26 cellular contexts compared by ENCODE assay signal in the genomic region with DNA sequence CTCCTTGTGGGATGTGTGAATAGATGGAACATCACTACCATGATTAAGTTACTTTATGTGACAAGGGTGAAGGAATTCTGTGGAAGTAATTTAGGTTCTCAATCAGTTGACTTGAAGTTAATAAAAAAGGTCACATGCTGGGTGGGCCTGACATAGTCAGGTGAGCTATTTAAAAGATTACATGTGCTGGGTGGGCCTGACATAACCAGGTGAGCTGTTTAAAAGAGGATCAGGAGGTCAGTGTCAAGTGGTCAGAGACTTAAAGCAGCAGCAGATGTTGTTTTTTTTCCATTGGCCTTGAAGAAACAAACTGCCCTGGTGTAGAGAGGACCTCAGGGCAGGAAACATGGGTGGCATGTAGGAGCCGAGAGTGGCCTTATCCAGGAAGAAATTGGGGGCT. TPM values are rescaled to one million over a fixed set of nuclear protein-coding genes. Genes with fewer than 3 reads are reported as not detected.
DNase-seq lines count a peak whose midpoint lies in the region; ATAC-seq, FAIRE-seq and TF ChIP-seq lines count a peak whose summit lies in the region.
"Had no signal": no experiment of that assay in that cellular context is flagged by ENCODE, and none has a peak within 500 bp of the region (broad histone marks: within the 10 kb centered on the region; RNA-seq: fewer than 3 reads in every experiment).

No MANE protein-coding gene starts in this region.

- BruUV-seq in K562 (replicated peaks; lab: Mats Ljungman, UMichigan) = no TSS peak

- FAIRE-seq in K562 (lab: Jason Lieb, UNC) = no peak
- no peak for FAIRE-seq in keratinocyte (lab: Jason Lieb, UNC)
- FAIRE-seq: A549, D721Med, GM12878, GM19239 had no signal

- H4K20me1 ChIP-seq in K562 (replicated peaks; ENCODE audit: control insufficient read depth, insufficient read depth, low read length) (no peaks in the 10 kb centered on the region), keratinocyte (ENCODE audit: control insufficient read depth, extremely low read depth, insufficient read depth, low read length) (no peaks in the 10 kb centered on the region)

- no peaks in the 10 kb centered on the region for H3K79me2 ChIP-seq in K562 (ENCODE audit: control insufficient read depth, insufficient read depth, low read length)
- no peaks in the 10 kb centered on the region for H3K79me2 ChIP-seq in keratinocyte (ENCODE audit: control insufficient read depth, insufficient read depth, low read length)

- H3K4me3 ChIP-seq in HEK293 (ENCODE audit: low read depth, low read length) = no peak overlapping the region
- H3K4me3 ChIP-seq in K562 = no peak overlapping the region
- H3K4me3 ChIP-seq in keratinocyte (ENCODE audit: control insufficient read depth in 2 of 3, extremely low read depth in 1 of 3, insufficient read depth in 2 of 3, low read depth in 1 of 3, low read length in 3 of 3) = no peak overlapping the region
- H3K4me3 ChIP-seq in spleen = peak overlapping the region in 5 of 8 donors; percentile 5 to 60 (median 39)
- H3K4me3 ChIP-seq: A549, GM12878, GM23338 had no signal

- H3K9ac ChIP-seq in K562 (ENCODE audit: insufficient read depth in 1 of 2, low read depth in 2 of 2, low read length in 2 of 2) (no peak overlapping the region), keratinocyte (ENCODE audit: control insufficient read depth, extremely low read depth, insufficient read depth, low read length) (no peak overlapping the region)

- H3K4me1 ChIP-seq in HEK293 (ENCODE audit: control insufficient read depth, insufficient read depth, low read length) (no peaks in the 10 kb centered on the region), K562 (replicated peaks in 1 of 2; ENCODE audit: control insufficient read depth in 2 of 2, insufficient read depth in 2 of 2, low read length in 2 of 2) (no peaks in the 10 kb centered on the region), keratinocyte (ENCODE audit: control insufficient read depth, extremely low read depth, insufficient read depth, low read length) (peaks cover 51% of the 10 kb centered on the region), spleen (peaks cover 0 to 53% (median 11%) of the 10 kb centered on the region in 6 donors)
- H3K4me1 ChIP-seq: BE2C had no signal

- TF ChIP-seq POLR2A in K562 (conservative IDR thresholded peaks at IDR 0.05) (no peak), spleen (IDR thresholded peaks at IDR 0.05) (no peak)

- CTCF ChIA-PET in HEK293 (lab: Yijun Ruan, JAX) = interaction anchor here (2.3 kb wide), 1 partner anchor 12 kb away, joined by 11 read pairs; no protein-coding TSS in a partner anchor
- CTCF ChIA-PET in K562 (lab: Yijun Ruan, JAX; ENCODE audit: low intra/inter-chr PET ratio) = no interaction called here

- no peak for TF ChIP-seq CTCF in HEK293 (tag by site-specific recombination; IDR thresholded peaks at IDR 0.05)
- no peak for TF ChIP-seq CTCF in K562 (IDR thresholded peaks at IDR 0.05 in 2 of 3, conservative IDR thresholded peaks at IDR 0.05 in 1 of 3; ENCODE audit: insufficient read depth in 2 of 3, low read depth in 1 of 3, low read length in 3 of 3)
- no peak for TF ChIP-seq CTCF in keratinocyte (optimal IDR thresholded peaks at IDR 0.05 in 1 of 3, IDR thresholded peaks at IDR 0.05 in 1 of 3, conservative IDR thresholded peaks at IDR 0.05 in 1 of 3; ENCODE audit: extremely low read depth in 1 of 3, insufficient read depth in 2 of 3, low read length in 3 of 3)
- no peak for TF ChIP-seq CTCF in spleen (IDR thresholded peaks at IDR 0.05 in 8 of 11, conservative IDR thresholded peaks at IDR 0.05 in 3 of 11)

- no peak overlapping the region for H2AFZ ChIP-seq in K562 (ENCODE audit: low read depth, low read length)
- peak overlapping the region; percentile 45 for H2AFZ ChIP-seq in keratinocyte (ENCODE audit: control insufficient read depth, low read length)
- H2AFZ ChIP-seq: GM23338 had no signal

- H3K36me3 ChIP-seq in HEK293 (ENCODE audit: control insufficient read depth in 2 of 2, insufficient read depth in 1 of 2, low read length in 2 of 2) (no peaks in the 10 kb centered on the region), K562 (ENCODE audit: control insufficient read depth, insufficient read depth, low read length) (no peaks in the 10 kb centered on the region), keratinocyte (ENCODE audit: control insufficient read depth in 2 of 2, extremely low read depth in 1 of 2, insufficient read depth in 2 of 2, low read length in 2 of 2) (no peaks in the 10 kb centered on the region), spleen (peaks cover 0 to 48% (median 0%) of the 10 kb centered on the region in 6 donors)
- H3K36me3 ChIP-seq: BE2C had no signal

- DNase-seq in K562 (ENCODE audit: extremely low read depth in 1 of 4, low spot score in 3 of 4) (no peak), keratinocyte (ENCODE audit: low read depth, low spot score) (no peak), spleen (no peak), SW 1271 (lab: John Stamatoyannopoulos, UW) (no peak), SW480 (ENCODE audit: low spot score) (no peak)
- DNase-seq: 8988T; ACHN; AML-193; BE2C; CD4-positive, alpha-beta T cell; CD8-positive, alpha-beta memory T cell; DMS 273 treated with DMSO at 0.1 percent for 48 hours; DMS79; EL; GDM1; H9; HFFc6 had no signal

- 0% methylated on average over 1 of the region's 1 CpG for WGBS in K562 (ENCODE audit: insufficient coverage, low coverage, missing lambda C conversion rate)
- WGBS in spleen, 5 donors = 68 to 86% (median 80%) methylated on average over 1 of the region's 1 CpG

- no peak for ATAC-seq in K562
- no peak for ATAC-seq in HG02970 (IDR thresholded peaks at IDR 0.05; ENCODE audit: low FRiP score, unreplicated experiment)
- ATAC-seq: A549, GM12878, GM23338, HCT116 had no signal

- in situ Hi-C loops in K562 (cut with MboI) = no loop called here

- dilution Hi-C loops in keratinocyte (cut with MboI; ENCODE audit: extremely low pct_ligation_motif_present, low sequenced_read_pairs) = no loop called here

- no peak for TF ChIP-seq RAD21 in K562 (CRISPR knock-in tag; conservative IDR thresholded peaks at IDR 0.05 in 1 of 2, IDR thresholded peaks at IDR 0.05 in 1 of 2)

- no peaks in the 10 kb centered on the region for H3K9me3 ChIP-seq in HEK293 (ENCODE audit: control insufficient read depth, insufficient read depth, low read depth, low read length)
- no peaks in the 10 kb centered on the region for H3K9me3 ChIP-seq in K562 (replicated peaks; ENCODE audit: control insufficient read depth, insufficient read depth, low read depth, low read length)
- no peaks in the 10 kb centered on the region for H3K9me3 ChIP-seq in keratinocyte (ENCODE audit: control insufficient read depth, low read depth, low read length)
- no peaks in the 10 kb centered on the region for H3K9me3 ChIP-seq in spleen
- H3K9me3 ChIP-seq: A549; BE2C; BLaER1 treated with 17β-estradiol and CSF1 and Interleukin-3, amounts not matched to agents 10 nM and 100 nM had no signal

- H3K27me3 ChIP-seq in K562 (ENCODE audit: control insufficient read depth in 2 of 2, insufficient read depth in 2 of 2, low read length in 2 of 2) = peaks cover 56 to 79% of the 10 kb centered on the region in 2 experiments
- no peaks in the 10 kb centered on the region for H3K27me3 ChIP-seq in keratinocyte (ENCODE audit: control insufficient read depth, extremely low read depth, insufficient read depth, low read length)
- no peaks in the 10 kb centered on the region for H3K27me3 ChIP-seq in spleen (replicated peaks in 1 of 7)
- H3K27me3 ChIP-seq: BE2C had no signal

- no peak for TF ChIP-seq EP300 in K562 (IDR thresholded peaks at IDR 0.05; ENCODE audit: low read length)

- intact Hi-C loops in K562 (cut with micrococcal nuclease) = no loop called here
- intact Hi-C loops in spleen (cut with DNase I; ENCODE audit: low total_unique reads) = no loop called here

- peaks cover under 1% of the 10 kb centered on the region for H3K9me1 ChIP-seq in K562 (ENCODE audit: control insufficient read depth, insufficient read depth, low read length)
- H3K9me1 ChIP-seq in keratinocyte (ENCODE audit: control insufficient read depth, extremely low read depth, insufficient read depth, low read length) = no peaks in the 10 kb centered on the region

- POLR2A ChIA-PET in HEK293 (lab: Yijun Ruan, JAX) = no interaction called here
- POLR2A ChIA-PET in K562 (lab: Yijun Ruan, JAX) = no interaction called here

- no peak overlapping the region for H3K27ac ChIP-seq in HEK293 (ENCODE audit: extremely low read depth, low read depth, low read length)
- H3K27ac ChIP-seq in K562 (ENCODE audit: extremely low read depth, low read depth, low read length) = no peak overlapping the region
- no peak overlapping the region for H3K27ac ChIP-seq in keratinocyte (ENCODE audit: control insufficient read depth, insufficient read depth, low read length)
- peak overlapping the region in 5 of 8 donors; percentile 77 to 95 (median 84) for H3K27ac ChIP-seq in spleen
- H3K27ac ChIP-seq: A549; BLaER1 treated with 17β-estradiol and CSF1 and Interleukin-3, amounts not matched to agents 10 nM and 100 nM had no signal

- H3K4me2 ChIP-seq in K562 (ENCODE audit: insufficient read depth, low read length) = no peak overlapping the region
- H3K4me2 ChIP-seq in keratinocyte (ENCODE audit: control insufficient read depth, extremely low read depth, insufficient read depth, low read depth, low read length) = no peak overlapping the region
- H3K4me2 ChIP-seq: A549, GM23338 had no signal

RNA-seq across cellular contexts. Expression of a gene that starts 3.3 kb away (rescaled TPM):
- not detected in 2 replicates for total RNA-seq in K562 (2011; cell fraction: chromatin; rRNA removed; ENCODE audit: low replicate concordance)
- not detected in 2 replicates for total RNA-seq in K562 (2011; cell fraction: nucleolus; rRNA removed)
- not detected in 2 replicates for total RNA-seq in K562 (2011; cell fraction: nucleoplasm; rRNA removed)
- total RNA-seq in K562 (2014; rRNA removed) = 0.24 TPM in 1 of 2 replicates, not detected in the other
- total RNA-seq in K562 (2014; rRNA removed; fragmentation: Illumina TruSeq; extraction: Trizol) = not detected in 2 replicates
- total RNA-seq in K562 (2015; rRNA removed; fragmentation: Illumina TruSeq; extraction: Trizol) = not detected in 2 replicates
- total RNA-seq in K562 (2021) = 0.13 TPM in 1 of 2 replicates, not detected in the other
- not detected in 2 replicates for polyA plus RNA-seq in K562 (2011; rRNA removed)
- polyA plus RNA-seq in K562 (2011; cell fraction: cytosol; rRNA removed) = not detected in 2 replicates
- not detected in 2 replicates for polyA plus RNA-seq in K562 (2011; cell fraction: nucleus; rRNA removed)
- polyA plus RNA-seq in K562 (2012) = 0.12 TPM in 1 of 2 replicates, not detected in the other
- polyA plus RNA-seq in K562 (2014; fragmentation: Illumina TruSeq; extraction: Trizol) = not detected in 2 replicates
- polyA plus RNA-seq in K562 (2014; fragmentation: Nextera tagmentation; extraction: Ambion mirVana) = under 1 TPM in 1 of 2 experiments, not detected in 1; 0.13 TPM
- polyA plus RNA-seq in K562 (2014; rRNA removed) = not detected in 2 replicates
- polyA minus RNA-seq in K562 (2011; rRNA and poly(A)+ RNA removed) = not detected in 2 replicates
- not detected in 2 replicates for polyA minus RNA-seq in K562 (2011; cell fraction: cytosol; rRNA and poly(A)+ RNA removed)
- polyA minus RNA-seq in K562 (2011; cell fraction: nucleus; rRNA and poly(A)+ RNA removed) = not detected in 2 replicates
- polyA plus RNA-seq in keratinocyte = 24.6 to 57.3 TPM (median 47.7 TPM) in 3 replicates
- 4.9 TPM for polyA plus RNA-seq in keratinocyte (2011; ENCODE audit: low read depth)
- polyA plus RNA-seq in keratinocyte (2011; cell fraction: cytosol; rRNA removed) = 17.5 and 22.7 TPM in 2 replicates
- 21.9 and 23.7 TPM in 2 replicates for polyA plus RNA-seq in keratinocyte (2011; cell fraction: nucleus; rRNA removed)
- 14.9 and 38.8 TPM in 2 replicates for polyA plus RNA-seq in keratinocyte (2012; ENCODE audit: low replicate concordance)
- 16.9 to 36.7 TPM (median 32.0 TPM) in 3 replicates for polyA minus RNA-seq in keratinocyte
- 11.9 TPM for polyA minus RNA-seq in keratinocyte (2011; cell fraction: cytosol; rRNA and poly(A)+ RNA removed)
- polyA minus RNA-seq in keratinocyte (2011; cell fraction: nucleus; rRNA and poly(A)+ RNA removed) = 9.6 and 10.4 TPM in 2 replicates
- 100 to 1,000 TPM in 6 of 7 donors, 10 to 100 TPM in 1; 24.5 to 607 (median 140) TPM for total RNA-seq in spleen
- 10 to 100 TPM; 20.1 to 62.9 (median 22.6) TPM for polyA plus RNA-seq in spleen
- total RNA-seq: GM23338, H9 had no signal
- polyA plus RNA-seq: CD8-positive, alpha-beta memory T cell; GM23338 had no signal

Comparison
In these comparisons a context has a peak if more than half of its experiments do, and no peak if none do; other contexts are left out.
1. H3K27ac ChIP-seq: peak in spleen (5 of 8); none in HEK293 (single experiment), K562 (single experiment) and keratinocyte (single experiment).
2. H3K4me3 ChIP-seq: peak in spleen (5 of 8); none in HEK293 (single experiment), K562 (single experiment) and keratinocyte (0 of 3).
3. RNA of a gene that starts 3.3 kb away (polyA plus RNA-seq): 4.9 to 57.3 TPM in keratinocyte and 20.1 to 62.9 TPM in spleen; 0.12 to 0.13 TPM in K562; every median in the first group is over 4 times any median in the second.